11 cellular contexts compared by ENCODE assay signal in genomic region chr3:69182588-69183299, GRCh38.
A peak's percentile ranks its signal among the peaks of the same experiment; 100 is the strongest.
DNase-seq lines count a peak whose midpoint lies in the region; FAIRE-seq and TF ChIP-seq lines count a peak whose summit lies in the region.
"Had no signal": no experiment of that assay in that cellular context is flagged by ENCODE, and none has a peak within 500 bp of the region (broad histone marks: within the 10 kb centered on the region; RNA-seq: fewer than 3 reads in every experiment).

No MANE protein-coding gene starts in this region.

- no peaks in the 10 kb centered on the region for H3K9me3 ChIP-seq in SK-N-SH
- no peaks in the 10 kb centered on the region for H3K9me3 ChIP-seq in smooth muscle cell (replicated peaks; ENCODE audit: low read depth)

- H4K20me1 ChIP-seq in SK-N-SH (ENCODE audit: insufficient read depth): no peaks in the 10 kb centered on the region
- H4K20me1 ChIP-seq in smooth muscle cell (ENCODE audit: low read depth): no peaks in the 10 kb centered on the region

- H3K4me3 ChIP-seq in SK-N-SH (ENCODE audit: low read depth in 2 of 2, low read length in 1 of 2) (peak overlapping the region in 1 of 2 experiments; percentile 43; a peak in 2 of 4 replicates), smooth muscle cell (no peak overlapping the region)

- H3K27ac ChIP-seq in SK-N-SH (ENCODE audit: low read depth in 2 of 2, low read length in 1 of 2) (peak overlapping the region in 1 of 2 experiments; percentile 88; a peak in 2 of 4 replicates), smooth muscle cell (ENCODE audit: low read depth) (peak overlapping the region; percentile 90)

- no peak overlapping the region for H3K27ac Mint-ChIP-seq in CD14-positive monocyte

- TF ChIP-seq RAD21 in SK-N-SH (IDR thresholded peaks at IDR 0.05; ENCODE audit: low read length): no peak

- H3K4me3 Mint-ChIP-seq in CD14-positive monocyte: no peak overlapping the region
- H3K4me3 Mint-ChIP-seq: nephron had no signal

- TF ChIP-seq EP300 in SK-N-SH (IDR thresholded peaks at IDR 0.05; ENCODE audit: borderline replicate concordance in 1 of 2, low read depth in 1 of 2, low read length in 1 of 2): no peak; a peak in 1 of 4 replicates

- H3K79me2 ChIP-seq in SK-N-SH (ENCODE audit: insufficient read depth) (no peaks in the 10 kb centered on the region), smooth muscle cell (ENCODE audit: low read depth) (no peaks in the 10 kb centered on the region)

- no peaks in the 10 kb centered on the region for H3K4me1 Mint-ChIP-seq in CD14-positive monocyte

- no peaks in the 10 kb centered on the region for H3K9me2 ChIP-seq in SK-N-SH

- peak overlapping the region; percentile 61 for H3K4me2 ChIP-seq in SK-N-SH
- peak overlapping the region; percentile 75 for H3K4me2 ChIP-seq in smooth muscle cell

- peak overlapping the region; percentile 62 for H3K9ac ChIP-seq in SK-N-SH
- peak overlapping the region; percentile 72 for H3K9ac ChIP-seq in smooth muscle cell (ENCODE audit: low read depth)

- H2AFZ ChIP-seq in SK-N-SH (ENCODE audit: low read depth) (peak overlapping the region; percentile 77), smooth muscle cell (ENCODE audit: low read depth) (no peak overlapping the region)

- peak; percentile 2 for DNase-seq in NCI-H82 (lab: John Stamatoyannopoulos, UW)
- DNase-seq in NCI-H82 treated with DMSO at 0.1 percent for 48 hours (lab: John Stamatoyannopoulos, UW; ENCODE audit: unreplicated experiment): no peak
- no peak for DNase-seq in SK-N-SH
- DNase-seq in fibroblast of gingiva (ENCODE audit: low read depth): peak; percentile 7
- DNase-seq in smooth muscle cell (lab: John Stamatoyannopoulos, UW; ENCODE audit: unreplicated experiment): peak; percentile 13
- DNase-seq in GM19239 (ENCODE audit: insufficient read length, low spot score): no peak
- no peak for DNase-seq in CD14-positive monocyte (ENCODE audit: low spot score)
- no peak for DNase-seq in NCI-H526 (lab: John Stamatoyannopoulos, UW)
- DNase-seq: 8988T, NCI-H146 had no signal

- 14% methylated on average over 8 of the region's 8 CpGs for WGBS in SK-N-SH (ENCODE audit: low lambda C conversion rate)
- 9% methylated on average over 8 of the region's 8 CpGs for WGBS in smooth muscle cell (ENCODE audit: low lambda C conversion rate)

- peaks cover 0 to 11% of the 10 kb centered on the region in 2 experiments for H3K36me3 ChIP-seq in SK-N-SH (replicated peaks in 1 of 2; ENCODE audit: control insufficient read depth in 1 of 2, insufficient read depth in 2 of 2, low read length in 1 of 2)
- no peaks in the 10 kb centered on the region for H3K36me3 ChIP-seq in smooth muscle cell (ENCODE audit: low read depth)

- POLR2A ChIA-PET in SK-N-SH (lab: Yijun Ruan, JAX): no interaction called here

- CTCF ChIA-PET in SK-N-SH (lab: Yijun Ruan, JAX): interaction anchor here (0.8 to 4.2 kb wide), 3 partner anchors 12 to 123 kb away, joined by 4 to 20 read pairs (median 4); no protein-coding TSS in a partner anchor

- H3K4me1 ChIP-seq in SK-N-SH (ENCODE audit: control insufficient read depth in 1 of 2, insufficient read depth in 2 of 2, low read depth in 1 of 2, low read length in 1 of 2) (peaks cover 0 to 17% of the 10 kb centered on the region in 2 experiments; a peak in 1 of 4 replicates), smooth muscle cell (ENCODE audit: low read depth) (peaks cover 10% of the 10 kb centered on the region)

- H3K27me3 ChIP-seq in SK-N-SH (ENCODE audit: insufficient read depth) (no peaks in the 10 kb centered on the region), smooth muscle cell (ENCODE audit: low read depth) (no peaks in the 10 kb centered on the region)

- intact Hi-C loops in CD14-positive monocyte (cut with micrococcal nuclease): no loop called here

- no peak for FAIRE-seq in GM19239 (lab: Jason Lieb, UNC)

- peaks cover 31% of the 10 kb centered on the region for H3F3A ChIP-seq in SK-N-SH (replicated peaks; ENCODE audit: insufficient read depth)
- peaks cover 4% of the 10 kb centered on the region for H3F3A ChIP-seq in smooth muscle cell (ENCODE audit: low read depth)

- H3K36me3 Mint-ChIP-seq in CD14-positive monocyte: peaks cover 67 to 76% of the 10 kb centered on the region in 2 donors

- no peak for TF ChIP-seq CTCF in SK-N-SH (IDR thresholded peaks at IDR 0.05)
- TF ChIP-seq CTCF in smooth muscle cell (IDR thresholded peaks at IDR 0.05; ENCODE audit: borderline replicate concordance, insufficient read depth, poor library complexity, severe bottlenecking): no peak
- TF ChIP-seq CTCF in CD14-positive monocyte (IDR thresholded peaks at IDR 0.05): no peak

- H3K27me3 Mint-ChIP-seq in CD14-positive monocyte (ENCODE audit: low read depth in 3 of 3): peaks cover 0 to 3% (median 0%) of the 10 kb centered on the region in 3 donors

- H3K9me3 Mint-ChIP-seq in CD14-positive monocyte: no peaks in the 10 kb centered on the region
- H3K9me3 Mint-ChIP-seq: nephron had no signal

TF ChIP-seq in SK-N-SH, 30 proteins besides CTCF, POLR2A, EP300 and RAD21:
- TF ChIP-seq FOXJ3 (CRISPR knock-in tag; IDR thresholded peaks at IDR 0.05) (no peak), JUND (IDR thresholded peaks at IDR 0.05) (peak; percentile 65), PBX3 (IDR thresholded peaks at IDR 0.05) (peak; percentile 61), FOSL2 (IDR thresholded peaks at IDR 0.05; ENCODE audit: borderline replicate concordance, low read depth) (peak; percentile 73), RCOR1 (IDR thresholded peaks at IDR 0.05; ENCODE audit: low read length) (no peak), TCF12 (IDR thresholded peaks at IDR 0.05) (peak; percentile 92)

Comparison
In these comparisons a context has a peak if more than half of its experiments do, and no peak if none do; other contexts are left out.
1. DNase-seq: peak in NCI-H82 (single experiment), fibroblast of gingiva (single experiment) and smooth muscle cell (single experiment); none in NCI-H82 treated with DMSO at 0.1 percent for 48 hours (single experiment), SK-N-SH (single experiment), GM19239 (single experiment), CD14-positive monocyte (single experiment) and NCI-H526 (0 of 2).